15 cellular contexts compared by ENCODE assay signal in genomic region chr17:49252148-49252682, GRCh38. TPM values are rescaled to one million over a fixed set of nuclear protein-coding genes. Genes with fewer than 3 reads are reported as not detected.
DNase-seq lines count a peak whose midpoint lies in the region; ATAC-seq, FAIRE-seq and TF ChIP-seq lines count a peak whose summit lies in the region.
"Had no signal": no experiment of that assay in that cellular context is flagged by ENCODE, and none has a peak within 500 bp of the region (broad histone marks: within the 10 kb centered on the region; RNA-seq: fewer than 3 reads in every experiment).

No MANE protein-coding gene starts in this region.

- no peak overlapping the region for H3K56ac ChIP-seq in mesendoderm (ENCODE audit: low read length)

- POLR2A ChIA-PET in A673 (lab: Charles Lee; ENCODE audit: low non-redundant PET), result no interaction called here

- H3K23ac ChIP-seq in mesendoderm (ENCODE audit: low read length), result no peak overlapping the region

- DNase-seq in GF-D8 (lab: John Stamatoyannopoulos, UW) (peak; percentile 77), NAMALWA (ENCODE audit: low spot score) (peak; percentile 23), bronchial epithelial cell (ENCODE audit: low read depth) (no peak), mesendoderm (peak; percentile 77), SJCRH30 (no peak), A673 (ENCODE audit: low spot score) (no peak)
- DNase-seq: DMS153, KG1 had no signal

- H2BK15ac ChIP-seq in mesendoderm (replicated peaks; ENCODE audit: low read depth), result no peak overlapping the region

- no peaks in the 10 kb centered on the region for H3K4me1 ChIP-seq in mesendoderm (ENCODE audit: control insufficient read depth, low read depth, low read length)
- no peaks in the 10 kb centered on the region for H3K4me1 ChIP-seq in SJCRH30
- peaks cover 10% of the 10 kb centered on the region for H3K4me1 ChIP-seq in A673 (ENCODE audit: insufficient read depth, low read length, poor library complexity, severe bottlenecking)
- H3K4me1 ChIP-seq: neural progenitor cell had no signal

- H3K9me3 ChIP-seq in SJCRH30 (replicated peaks), result no peaks in the 10 kb centered on the region
- H3K9me3 ChIP-seq in A673 (ENCODE audit: low read depth, low read length, poor library complexity, severe bottlenecking), result no peaks in the 10 kb centered on the region
- H3K9me3 ChIP-seq: esophagus muscularis mucosa had no signal

- no peak overlapping the region for H4K8ac ChIP-seq in mesendoderm (ENCODE audit: low read depth, low read length)

- H3K27ac ChIP-seq in mesendoderm (ENCODE audit: low read depth, low read length) (no peak overlapping the region), SJCRH30 (no peak overlapping the region), A673 (ENCODE audit: low read depth, low read length, poor library complexity, severe bottlenecking) (no peak overlapping the region)
- H3K27ac ChIP-seq: esophagus muscularis mucosa, neural progenitor cell had no signal

- H4K5ac ChIP-seq in mesendoderm (ENCODE audit: low read length), result no peak overlapping the region

- no peaks in the 10 kb centered on the region for H3K27me3 ChIP-seq in bronchial epithelial cell (ENCODE audit: control insufficient read depth, insufficient read depth, low read length)
- H3K27me3 ChIP-seq in mesendoderm (ENCODE audit: insufficient read depth, low read length, poor library complexity), result no peaks in the 10 kb centered on the region
- no peaks in the 10 kb centered on the region for H3K27me3 ChIP-seq in SJCRH30
- H3K27me3 ChIP-seq in A673 (replicated peaks; ENCODE audit: insufficient read depth, low read depth, low read length, poor library complexity), result no peaks in the 10 kb centered on the region
- H3K27me3 ChIP-seq: neural progenitor cell had no signal

- peak; percentile 50 for FAIRE-seq in bronchial epithelial cell (lab: Jason Lieb, UNC)

- no peak overlapping the region for H2BK120ac ChIP-seq in mesendoderm (ENCODE audit: low read depth, low read length)

- no peak overlapping the region for H3K9ac ChIP-seq in mesendoderm (ENCODE audit: low read length)
- H3K9ac ChIP-seq: neural progenitor cell had no signal

- H3K36me3 ChIP-seq in bronchial epithelial cell (ENCODE audit: control insufficient read depth, insufficient read depth, low read length) (no peaks in the 10 kb centered on the region), mesendoderm (ENCODE audit: control insufficient read depth, insufficient read depth, low read length) (no peaks in the 10 kb centered on the region), SJCRH30 (no peaks in the 10 kb centered on the region), A673 (ENCODE audit: insufficient read depth, low read length, poor library complexity, severe bottlenecking) (no peaks in the 10 kb centered on the region)
- H3K36me3 ChIP-seq: esophagus muscularis mucosa, neural progenitor cell had no signal

- TF ChIP-seq CTCF in bronchial epithelial cell (IDR thresholded peaks at IDR 0.05; ENCODE audit: insufficient read depth, low read length, severe bottlenecking), result no peak
- TF ChIP-seq CTCF in A673 (conservative IDR thresholded peaks at IDR 0.05; ENCODE audit: low read depth, low read length), result no peak

- BruUV-seq in A673 (replicated peaks; lab: Mats Ljungman, UMichigan), result no TSS peak

- H3K18ac ChIP-seq in mesendoderm (ENCODE audit: low read length), result no peak overlapping the region

- H3K4me3 ChIP-seq in bronchial epithelial cell (ENCODE audit: low read depth, low read length), result no peak overlapping the region
- H3K4me3 ChIP-seq in mesendoderm (ENCODE audit: low read length), result no peak overlapping the region
- H3K4me3 ChIP-seq in SJCRH30, result no peak overlapping the region
- H3K4me3 ChIP-seq in A673 (ENCODE audit: low read depth, low read length, poor library complexity, severe bottlenecking), result no peak overlapping the region
- H3K4me3 ChIP-seq: esophagus muscularis mucosa, neural progenitor cell had no signal

- H3K79me2 ChIP-seq in mesendoderm (ENCODE audit: control insufficient read depth, insufficient read depth, low read length), result no peaks in the 10 kb centered on the region

- no peak overlapping the region for H2AK5ac ChIP-seq in mesendoderm (ENCODE audit: low read length)

- no peaks in the 10 kb centered on the region for H3K79me1 ChIP-seq in mesendoderm (ENCODE audit: low read length)

- no peak overlapping the region for H3K4me2 ChIP-seq in mesendoderm (ENCODE audit: low read length)
- H3K4me2 ChIP-seq: neural progenitor cell had no signal

- no peak overlapping the region for H3K4ac ChIP-seq in mesendoderm (ENCODE audit: low read depth, low read length)

- no peak overlapping the region for H2BK5ac ChIP-seq in mesendoderm (ENCODE audit: low read length)

- WGBS in mesendoderm (ENCODE audit: extremely low coverage, insufficient coverage, low lambda C conversion rate), result no CpG with 5 or more reads among the region's 5 CpGs

- intact Hi-C loops in A673 (cut with micrococcal nuclease; ENCODE audit: unreplicated experiment), result no loop called here

- ATAC-seq in HG03108 (IDR thresholded peaks at IDR 0.05; ENCODE audit: unreplicated experiment), result no peak
- ATAC-seq in HG03039 (IDR thresholded peaks at IDR 0.05; ENCODE audit: unreplicated experiment), result no peak
- ATAC-seq: stimulated activated effector memory CD8-positive, alpha-beta T cell treated with anti-CD3 and anti-CD28 coated beads, Interleukin-12 subunit alpha, Interleukin-12 subunit beta, amount 100 ng/mL, for 72 hours had no signal

- CTCF ChIA-PET in A673 (lab: Charles Lee), result no interaction called here

RNA-seq across cellular contexts. Expression of gene PHOSPHO1, which starts 21.6 kb away (rescaled TPM):
- total RNA-seq in bronchial epithelial cell (not detected in 2 replicates), A673 (2021) (88.6 and 98.3 TPM in 2 replicates)
- 5.7 TPM for polyA plus RNA-seq in mesendoderm (2013, experiment 1 of 2)
- polyA plus RNA-seq in mesendoderm (2013, experiment 2 of 2), result 5.0 TPM
- 0.43 TPM in 1 of 2 replicates, not detected in the other for total RNA-seq in SJCRH30 (2014; rRNA removed; shearing (Covaris generic))
- total RNA-seq: activated T-helper 1 cell treated with anti-CD3 and anti-CD28 coated beads, Interleukin-12 subunit alpha, Interleukin-12 subunit beta, Interleukin-2, Interleukin-4 antibody, amounts not matched to agents 30 ng/mL and 10 ng/mL and 1 ng/mL, durations not matched to agents 14 hours and 24 hours and 36 hours; kidney epithelial cell had no signal

RNA-seq across cellular contexts. Expression of gene ABI3, which starts 41.7 kb away (rescaled TPM):
- total RNA-seq in bronchial epithelial cell (not detected in 2 replicates), A673 (2021) (9.7 and 13.0 TPM in 2 replicates)
- 2.9 TPM for polyA plus RNA-seq in mesendoderm (2013, experiment 1 of 2)
- polyA plus RNA-seq in mesendoderm (2013, experiment 2 of 2), result 2.8 TPM
- total RNA-seq in SJCRH30 (2014; rRNA removed; shearing (Covaris generic)), result 3.4 and 4.2 TPM in 2 replicates

RNA-seq across cellular contexts. Expression of gene GNGT2, which starts 41.8 kb away (rescaled TPM):
- total RNA-seq in bronchial epithelial cell, result not detected in 2 replicates
- 1.0 TPM for polyA plus RNA-seq in mesendoderm (2013, experiment 1 of 2)
- 1.1 TPM for polyA plus RNA-seq in mesendoderm (2013, experiment 2 of 2)
- 2.8 and 5.3 TPM in 2 replicates for total RNA-seq in SJCRH30 (2014; rRNA removed; shearing (Covaris generic))
- 9.2 and 9.6 TPM in 2 replicates for total RNA-seq in A673 (2021)

Comparison
In these comparisons a context has a peak if more than half of its experiments do, and no peak if none do; other contexts are left out.
1. DNase-seq: peak in GF-D8 (single experiment), NAMALWA (single experiment) and mesendoderm (single experiment); none in bronchial epithelial cell (single experiment), SJCRH30 (0 of 2) and A673 (single experiment).
2. RNA of gene PHOSPHO1, which starts 21.6 kb away (total RNA-seq): 88.6 to 98.3 TPM in A673; 0.43 TPM in SJCRH30 and not detected in bronchial epithelial cell; every median in the first group is over 10 times any median in the second.